Comparison of ENCODE assay signal across 8 cellular contexts in genomic region chr1:181482521-181483083, GRCh38.
DNase-seq lines count a peak whose midpoint lies in the region; ATAC-seq and TF ChIP-seq lines count a peak whose summit lies in the region.

No MANE protein-coding gene starts in this region.

- H3K4me2 ChIP-seq in KMS-11, result no peak overlapping the region

- TF ChIP-seq CTCF in GM20000 (IDR thresholded peaks at IDR 0.05; ENCODE audit: extremely low read depth, missing control alignments), result no peak
- no peak for TF ChIP-seq CTCF in KMS-11 (conservative IDR thresholded peaks at IDR 0.05; ENCODE audit: low read depth, low read length)
- no peak for TF ChIP-seq CTCF in astrocyte of the cerebellum (IDR thresholded peaks at IDR 0.05; ENCODE audit: low read depth, low read length, missing control alignments)

- in situ Hi-C loops in astrocyte of the cerebellum (cut with HindIII; ENCODE audit: low sequenced_read_pairs), result no loop called here

- no peaks in the 10 kb centered on the region for H3K36me3 ChIP-seq in KMS-11 (ENCODE audit: insufficient read depth)

- H3K4me3 ChIP-seq in KMS-11 (IDR thresholded peaks at IDR 0.05; ENCODE audit: insufficient read depth, low read depth, low read length) (no peak overlapping the region), astrocyte of the cerebellum (ENCODE audit: low read depth, low read length) (peak overlapping the region; percentile 12)

- no peak overlapping the region for H3K27ac ChIP-seq in KMS-11

- no peaks in the 10 kb centered on the region for H3K4me1 ChIP-seq in KMS-11 (ENCODE audit: low read depth, poor library complexity, severe bottlenecking)

- no peak for ATAC-seq in stimulated activated naive CD8-positive, alpha-beta T cell treated with anti-CD3 and anti-CD28 coated beads, Interleukin-15, Interleukin-2, amounts not matched to agents 100 U/mL and 50 U/mL, for 24 hours

- peak overlapping the region; percentile 14; the same call in 1 of the 2 replicates for H2AFZ ChIP-seq in KMS-11 (ENCODE audit: low read depth)

- H4K20me1 ChIP-seq in KMS-11 (ENCODE audit: insufficient read depth), result no peaks in the 10 kb centered on the region

- no peak overlapping the region for H3K9ac ChIP-seq in KMS-11

- no peaks in the 10 kb centered on the region for H3K27me3 ChIP-seq in KMS-11 (ENCODE audit: insufficient read depth, low read depth)

- H3K79me2 ChIP-seq in KMS-11 (ENCODE audit: insufficient read depth, low read depth), result no peaks in the 10 kb centered on the region

- DNase-seq in DMS79 (lab: John Stamatoyannopoulos, UW), result peak; percentile 26
- peak; percentile 82 for DNase-seq in GM20000 (ENCODE audit: low spot score)
- no peak for DNase-seq in astrocyte of the cerebellum (ENCODE audit: low read depth)
- peak; percentile 49 for DNase-seq in kidney tubule cell (ENCODE audit: low spot score)
- peak; percentile 48 for DNase-seq in stimulated activated naive CD8-positive, alpha-beta T cell treated with anti-CD3 and anti-CD28 coated beads, Interleukin-15, Interleukin-2, amounts not matched to agents 100 U/mL and 50 U/mL, for 24 hours
- DNase-seq in inferior parietal cortex (ENCODE audit: extremely low spot score), result no peak
- no peak for DNase-seq in NK-92 (lab: John Stamatoyannopoulos, UW; ENCODE audit: unreplicated experiment)

Comparison
In these comparisons a context has a peak if more than half of its experiments do, and no peak if none do; other contexts are left out.
1. DNase-seq: peak in DMS79 (single experiment), GM20000 (single experiment), kidney tubule cell (single experiment) and stimulated activated naive CD8-positive, alpha-beta T cell treated with anti-CD3 and anti-CD28 coated beads, Interleukin-15, Interleukin-2, amounts not matched to agents 100 U/mL and 50 U/mL, for 24 hours (single experiment); none in astrocyte of the cerebellum (single experiment), inferior parietal cortex (single experiment) and NK-92 (single experiment).